ENCODE assay signal across 21 cellular contexts in the genomic region with DNA sequence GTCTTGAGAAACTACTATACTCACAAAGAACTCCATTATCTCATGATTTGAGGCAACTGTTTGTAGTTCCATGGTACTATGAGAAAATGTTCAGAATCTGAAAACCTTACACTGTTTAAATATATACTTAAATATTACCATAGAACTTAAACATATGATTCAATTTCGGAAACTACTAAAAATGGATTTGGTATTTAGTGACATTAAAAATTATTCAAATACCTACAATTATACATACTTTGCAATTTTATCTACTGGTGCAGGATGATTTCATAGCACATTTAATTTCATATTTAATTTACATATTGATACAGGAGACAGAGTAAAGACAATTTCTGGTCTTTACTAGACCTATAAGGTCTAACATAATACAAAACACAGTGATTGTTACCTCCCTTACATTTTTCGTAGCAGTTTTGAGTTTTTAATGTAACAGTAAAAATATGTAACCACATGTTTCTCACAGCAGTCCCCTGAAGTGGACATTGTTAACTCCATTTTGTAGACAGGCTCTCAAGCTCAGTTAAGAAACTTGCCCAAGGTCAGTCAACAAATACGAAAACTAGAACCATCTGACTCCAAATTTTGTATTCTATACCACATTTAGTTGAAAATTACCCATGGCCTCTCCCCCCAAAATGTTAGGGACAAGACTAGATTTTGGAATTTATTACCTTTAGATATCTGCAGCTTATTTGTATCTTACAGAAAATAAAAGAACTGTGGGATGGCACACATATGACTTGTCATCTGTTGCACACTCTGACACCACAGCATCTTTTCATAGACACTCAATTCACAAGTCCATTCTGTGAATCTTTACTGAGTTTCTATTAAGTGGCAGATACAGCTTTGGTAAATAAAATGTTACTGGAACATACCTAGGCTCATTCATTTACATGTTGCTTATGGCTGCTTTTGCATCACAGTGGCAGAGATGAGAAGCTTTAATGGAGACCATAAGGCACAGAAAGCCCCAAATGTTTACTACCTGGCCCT.
"Had no signal": no experiment of that assay in that cellular context is flagged by ENCODE, and none has a peak within 500 bp of the region (broad histone marks: within the 10 kb centered on the region; RNA-seq: fewer than 3 reads in every experiment).

No MANE protein-coding gene starts in this region.

- DNase-seq: activated B cell treated with CpG ODN at 0.5 μM for 24 hours; activated CD4-positive, alpha-beta T cell treated with anti-CD3 and anti-CD28 coated beads, Interleukin-2, amount 10 ng/mL, durations not matched to agents 24 days and 14 days; activated CD8-positive, alpha-beta T cell treated with anti-CD3 and anti-CD28 coated beads for 36 hours; activated gamma-delta T cell treated with Interleukin-2 at 50 U/mL for 16 hours; activated naive CD8-positive, alpha-beta T cell treated with anti-CD3 and anti-CD28 coated beads for 36 hours; activated T-cell treated with anti-CD3 and anti-CD28 coated beads, Interleukin-2, amount 50 U/mL, for 48 hours; amniotic stem cell; caudate nucleus; dorsolateral prefrontal cortex; lower lobe of right lung; occipital lobe; retina; stimulated activated CD4-positive, alpha-beta T cell treated with anti-CD3 and anti-CD28 coated beads, Interleukin-12 subunit alpha, Interleukin-12 subunit beta, amount 100 ng/mL, for 4 hours; stimulated activated CD4-positive, alpha-beta T cell treated with anti-CD3 and anti-CD28 coated beads, Interleukin-1b, Interleukin-23, amount 100 ng/mL, for 48 hours; stimulated activated CD8-positive, alpha-beta memory T cell treated with anti-CD3 and anti-CD28 coated beads, Interleukin-4, amount 100 ng/mL, for 48 hours; stimulated activated naive CD4-positive, alpha-beta T cell treated with Interleukin-2 at 50 U/mL for 16 hours; thyroid gland had no signal

- FAIRE-seq: keratinocyte, TTC549 had no signal

- H3K27ac ChIP-seq: dorsolateral prefrontal cortex, hepatocyte, lower lobe of right lung, thyroid gland had no signal

- H3K36me3 ChIP-seq: lower lobe of right lung, thyroid gland had no signal

- H3K27me3 Mint-ChIP-seq: activated B cell treated with CpG ODN at 0.5 μM for 24 hours; activated CD4-positive, alpha-beta T cell treated with anti-CD3 and anti-CD28 coated beads, Interleukin-2, amount 10 ng/mL, durations not matched to agents 24 days and 14 days; activated CD8-positive, alpha-beta T cell treated with anti-CD3 and anti-CD28 coated beads for 36 hours; activated naive CD8-positive, alpha-beta T cell treated with anti-CD3 and anti-CD28 coated beads for 36 hours had no signal

- H3K9me3 ChIP-seq: lower lobe of right lung, thyroid gland had no signal

- ATAC-seq: activated CD8-positive, alpha-beta T cell treated with anti-CD3 and anti-CD28 coated beads for 36 hours; lower lobe of right lung had no signal

- H3K9me3 Mint-ChIP-seq: activated B cell treated with CpG ODN at 0.5 μM for 24 hours; activated CD4-positive, alpha-beta T cell treated with anti-CD3 and anti-CD28 coated beads, Interleukin-2, amount 10 ng/mL, durations not matched to agents 24 days and 14 days; activated CD8-positive, alpha-beta T cell treated with anti-CD3 and anti-CD28 coated beads for 36 hours; activated naive CD8-positive, alpha-beta T cell treated with anti-CD3 and anti-CD28 coated beads for 36 hours; mesothelial cell of epicardium had no signal

- H3K4me3 Mint-ChIP-seq: activated B cell treated with CpG ODN at 0.5 μM for 24 hours; activated CD4-positive, alpha-beta T cell treated with anti-CD3 and anti-CD28 coated beads, Interleukin-2, amount 10 ng/mL, durations not matched to agents 24 days and 14 days; activated CD8-positive, alpha-beta T cell treated with anti-CD3 and anti-CD28 coated beads for 36 hours; activated naive CD8-positive, alpha-beta T cell treated with anti-CD3 and anti-CD28 coated beads for 36 hours; mesothelial cell of epicardium had no signal

- H3K27ac Mint-ChIP-seq: activated CD4-positive, alpha-beta T cell treated with anti-CD3 and anti-CD28 coated beads, Interleukin-2, amount 10 ng/mL, durations not matched to agents 24 days and 14 days; activated naive CD8-positive, alpha-beta T cell treated with anti-CD3 and anti-CD28 coated beads for 36 hours; mesothelial cell of epicardium had no signal

- H3K4me3 ChIP-seq: dorsolateral prefrontal cortex, hepatocyte, lower lobe of right lung, thyroid gland had no signal
